1 cellular context compared by ENCODE assay signal in the genomic region with DNA sequence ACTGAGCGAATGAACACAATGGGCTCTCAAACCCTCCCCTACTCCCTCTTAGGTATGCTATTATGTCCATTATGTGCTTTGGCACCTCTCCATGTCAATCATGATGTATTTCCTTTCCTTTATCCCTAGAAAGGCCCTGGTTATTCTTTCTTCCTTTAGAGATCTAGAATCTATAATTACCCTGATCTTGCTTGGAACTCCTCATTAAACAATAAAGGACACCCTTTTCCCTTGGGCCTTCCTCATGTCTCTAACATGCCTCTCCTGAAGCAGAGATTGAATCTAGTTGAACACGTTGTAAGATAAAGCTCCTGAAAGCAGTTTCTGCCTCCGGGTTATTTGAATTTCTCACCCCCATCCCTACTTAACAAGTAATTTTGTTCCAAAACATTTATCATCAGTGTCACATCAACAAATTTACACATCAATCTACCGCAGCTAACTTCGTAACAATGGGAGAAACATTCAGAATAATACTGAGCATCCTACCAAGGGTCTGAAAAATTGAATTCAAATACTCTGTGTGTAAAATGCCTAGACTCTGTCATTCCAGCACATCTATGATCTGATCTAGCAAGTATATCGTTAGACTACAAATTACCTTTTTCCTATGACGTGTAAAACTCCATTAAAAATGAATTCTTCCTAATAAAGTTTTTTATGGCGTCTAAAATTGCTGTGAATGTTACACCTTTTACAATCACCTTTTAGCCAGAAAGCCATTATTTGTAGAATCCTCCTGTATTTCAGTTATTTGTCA.
A peak's percentile ranks its signal among the peaks of the same experiment; 100 is the strongest.
TF ChIP-seq lines count a peak whose summit lies in the region.

No MANE protein-coding gene starts in this region.

TF ChIP-seq in HEK293, 187 proteins besides CTCF, POLR2A, EP300 and RAD21 (continued from another document):
- TF ChIP-seq, protein P1, sequence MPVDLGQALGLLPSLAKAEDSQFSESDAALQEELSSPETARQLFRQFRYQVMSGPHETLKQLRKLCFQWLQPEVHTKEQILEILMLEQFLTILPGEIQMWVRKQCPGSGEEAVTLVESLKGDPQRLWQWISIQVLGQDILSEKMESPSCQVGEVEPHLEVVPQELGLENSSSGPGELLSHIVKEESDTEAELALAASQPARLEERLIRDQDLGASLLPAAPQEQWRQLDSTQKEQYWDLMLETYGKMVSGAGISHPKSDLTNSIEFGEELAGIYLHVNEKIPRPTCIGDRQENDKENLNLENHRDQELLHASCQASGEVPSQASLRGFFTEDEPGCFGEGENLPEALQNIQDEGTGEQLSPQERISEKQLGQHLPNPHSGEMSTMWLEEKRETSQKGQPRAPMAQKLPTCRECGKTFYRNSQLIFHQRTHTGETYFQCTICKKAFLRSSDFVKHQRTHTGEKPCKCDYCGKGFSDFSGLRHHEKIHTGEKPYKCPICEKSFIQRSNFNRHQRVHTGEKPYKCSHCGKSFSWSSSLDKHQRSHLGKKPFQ (tag by site-specific recombination; IDR thresholded peaks at IDR 0.05) = no peak
- peak; percentile 70 for TF ChIP-seq FEZF1 (tag by site-specific recombination; IDR thresholded peaks at IDR 0.05)
- TF ChIP-seq KLF9 (tag by site-specific recombination; IDR thresholded peaks at IDR 0.05; ENCODE audit: low read depth) = no peak
- TF ChIP-seq ZSCAN5A (tag by site-specific recombination; IDR thresholded peaks at IDR 0.05) = no peak
- TF ChIP-seq ZNF2 (tag by site-specific recombination; IDR thresholded peaks at IDR 0.05) = no peak
- 0 out of 2 replicates have a peak, but pooled peaks have one; percentile 22 for TF ChIP-seq TCF7L2 (IDR thresholded peaks at IDR 0.05; ENCODE audit: borderline replicate concordance, low read depth, low read length)
- TF ChIP-seq PRDM6 (tag by site-specific recombination; IDR thresholded peaks at IDR 0.05) = peak; percentile 97
